Comparison of ENCODE assay signal across 7 cellular contexts in genomic region chr15:20783598-20784184, GRCh38.
DNase-seq lines count a peak whose midpoint lies in the region; TF ChIP-seq lines count a peak whose summit lies in the region.
"Not testable (repeated sequence)": the region's sequence is repeated elsewhere in the genome, so short reads cannot be mapped to it uniquely, and the experiment has no call there.

No MANE protein-coding gene starts in this region.

- H3K4me3 Mint-ChIP-seq in activated CD4-positive, alpha-beta T cell treated with anti-CD3 and anti-CD28 coated beads, Interleukin-2, amount 10 ng/mL, durations not matched to agents 7 days and 5 days; activated T-helper 1 cell treated with anti-CD3 and anti-CD28 coated beads, Interleukin-12 subunit alpha, Interleukin-12 subunit beta, Interleukin-2, Interleukin-4 antibody, amounts not matched to agents 30 ng/mL and 10 ng/mL and 1 ng/mL, durations not matched to agents 14 hours and 24 hours and 36 hours: not testable (repeated sequence)
- H3K4me3 Mint-ChIP-seq in activated naive CD4-positive, alpha-beta T cell treated with anti-CD3 and anti-CD28 coated beads, Interleukin-2, amount 10 ng/mL, durations not matched to agents 7 days and 5 days, result peak overlapping the region; percentile 41
- peak overlapping the region in 2 of 5 donors; percentile 27 to 38 for H3K4me3 Mint-ChIP-seq in immature natural killer cell

- not testable (repeated sequence) for TF ChIP-seq POLR2A in spleen (IDR thresholded peaks at IDR 0.05)

- not testable (repeated sequence) for H3K9me3 Mint-ChIP-seq in activated CD4-positive, alpha-beta T cell treated with anti-CD3 and anti-CD28 coated beads, Interleukin-2, amount 10 ng/mL, durations not matched to agents 7 days and 5 days; activated T-helper 1 cell treated with anti-CD3 and anti-CD28 coated beads, Interleukin-12 subunit alpha, Interleukin-12 subunit beta, Interleukin-2, Interleukin-4 antibody, amounts not matched to agents 30 ng/mL and 10 ng/mL and 1 ng/mL, durations not matched to agents 14 hours and 24 hours and 36 hours; activated naive CD4-positive, alpha-beta T cell treated with anti-CD3 and anti-CD28 coated beads, Interleukin-2, amount 10 ng/mL, durations not matched to agents 7 days and 5 days; immature natural killer cell

- POLR2A ChIA-PET in activated CD4-positive, alpha-beta T cell treated with anti-CD3 and anti-CD28 coated beads, Interleukin-2, amount 10 ng/mL, durations not matched to agents 7 days and 5 days (lab: Charles Lee), result not testable (repeated sequence)

- 7% methylated on average over 9 of the region's 36 CpGs; no CpG with 5 or more reads in 4 of the 5 donors for WGBS in spleen, 5 donors

- intact Hi-C loops in activated T-helper 1 cell treated with anti-CD3 and anti-CD28 coated beads, Interleukin-12 subunit alpha, Interleukin-12 subunit beta, Interleukin-2, Interleukin-4 antibody, amounts not matched to agents 30 ng/mL and 10 ng/mL and 1 ng/mL, durations not matched to agents 14 hours and 24 hours and 36 hours (cut with micrococcal nuclease); spleen (cut with DNase I; ENCODE audit: low total_unique reads): not testable (repeated sequence)

- CTCF ChIA-PET in activated CD4-positive, alpha-beta T cell treated with anti-CD3 and anti-CD28 coated beads, Interleukin-2, amount 10 ng/mL, durations not matched to agents 7 days and 5 days (lab: Charles Lee); activated naive CD4-positive, alpha-beta T cell treated with anti-CD3 and anti-CD28 coated beads, Interleukin-2, amount 10 ng/mL, durations not matched to agents 7 days and 5 days (lab: Charles Lee): not testable (repeated sequence)

- not testable (repeated sequence) for H3K27ac ChIP-seq in spleen

- not testable (repeated sequence) for H3K36me3 ChIP-seq in spleen

- H3K9me3 ChIP-seq in spleen, result not testable (repeated sequence)

- not testable (repeated sequence) for H3K27me3 Mint-ChIP-seq in activated CD4-positive, alpha-beta T cell treated with anti-CD3 and anti-CD28 coated beads, Interleukin-2, amount 10 ng/mL, durations not matched to agents 7 days and 5 days; activated T-helper 1 cell treated with anti-CD3 and anti-CD28 coated beads, Interleukin-12 subunit alpha, Interleukin-12 subunit beta, Interleukin-2, Interleukin-4 antibody, amounts not matched to agents 30 ng/mL and 10 ng/mL and 1 ng/mL, durations not matched to agents 14 hours and 24 hours and 36 hours (ENCODE audit: insufficient read depth); activated naive CD4-positive, alpha-beta T cell treated with anti-CD3 and anti-CD28 coated beads, Interleukin-2, amount 10 ng/mL, durations not matched to agents 7 days and 5 days; immature natural killer cell (ENCODE audit: low read depth in 3 of 3)

- H3K4me1 ChIP-seq in spleen, result not testable (repeated sequence)

- not testable (repeated sequence) for H3K4me1 Mint-ChIP-seq in activated CD4-positive, alpha-beta T cell treated with anti-CD3 and anti-CD28 coated beads, Interleukin-2, amount 10 ng/mL, durations not matched to agents 7 days and 5 days; activated T-helper 1 cell treated with anti-CD3 and anti-CD28 coated beads, Interleukin-12 subunit alpha, Interleukin-12 subunit beta, Interleukin-2, Interleukin-4 antibody, amounts not matched to agents 30 ng/mL and 10 ng/mL and 1 ng/mL, durations not matched to agents 14 hours and 24 hours and 36 hours (ENCODE audit: low read depth); activated naive CD4-positive, alpha-beta T cell treated with anti-CD3 and anti-CD28 coated beads, Interleukin-2, amount 10 ng/mL, durations not matched to agents 7 days and 5 days; immature natural killer cell

- H3K27ac Mint-ChIP-seq in activated CD4-positive, alpha-beta T cell treated with anti-CD3 and anti-CD28 coated beads, Interleukin-2, amount 10 ng/mL, durations not matched to agents 7 days and 5 days; activated T-helper 1 cell treated with anti-CD3 and anti-CD28 coated beads, Interleukin-12 subunit alpha, Interleukin-12 subunit beta, Interleukin-2, Interleukin-4 antibody, amounts not matched to agents 30 ng/mL and 10 ng/mL and 1 ng/mL, durations not matched to agents 14 hours and 24 hours and 36 hours; activated naive CD4-positive, alpha-beta T cell treated with anti-CD3 and anti-CD28 coated beads, Interleukin-2, amount 10 ng/mL, durations not matched to agents 7 days and 5 days; immature natural killer cell: not testable (repeated sequence)

- H3K27me3 ChIP-seq in spleen (replicated peaks in 1 of 7), result not testable (repeated sequence)

- H3K4me3 ChIP-seq in spleen, result not testable (repeated sequence)

- DNase-seq in T follicular helper cell (ENCODE audit: low read depth) (peak; percentile 10), immature natural killer cell (peak in 2 of 3 donors; percentile 11 to 49), spleen (peak; percentile 78)
- DNase-seq in activated CD4-positive, alpha-beta T cell treated with anti-CD3 and anti-CD28 coated beads, Interleukin-2, amount 10 ng/mL, durations not matched to agents 7 days and 5 days, result peak; percentile 58
- peak; percentile 46 for DNase-seq in activated T-cell treated with anti-CD3 and anti-CD28 coated beads, Interleukin-2, amount 50 U/mL, for 1 hour
- peak; percentile 21 for DNase-seq in activated T-helper 1 cell treated with anti-CD3 and anti-CD28 coated beads, Interleukin-12 subunit alpha, Interleukin-12 subunit beta, Interleukin-2, Interleukin-4 antibody, amounts not matched to agents 30 ng/mL and 10 ng/mL and 1 ng/mL, durations not matched to agents 14 hours and 24 hours and 36 hours (ENCODE audit: low spot score)
- DNase-seq in activated naive CD4-positive, alpha-beta T cell treated with anti-CD3 and anti-CD28 coated beads, Interleukin-2, amount 10 ng/mL, durations not matched to agents 7 days and 5 days, result peak; percentile 62

- not testable (repeated sequence) for H3K36me3 Mint-ChIP-seq in activated CD4-positive, alpha-beta T cell treated with anti-CD3 and anti-CD28 coated beads, Interleukin-2, amount 10 ng/mL, durations not matched to agents 7 days and 5 days (ENCODE audit: low read depth); activated T-helper 1 cell treated with anti-CD3 and anti-CD28 coated beads, Interleukin-12 subunit alpha, Interleukin-12 subunit beta, Interleukin-2, Interleukin-4 antibody, amounts not matched to agents 30 ng/mL and 10 ng/mL and 1 ng/mL, durations not matched to agents 14 hours and 24 hours and 36 hours (ENCODE audit: low read depth); activated naive CD4-positive, alpha-beta T cell treated with anti-CD3 and anti-CD28 coated beads, Interleukin-2, amount 10 ng/mL, durations not matched to agents 7 days and 5 days; immature natural killer cell

- not testable (repeated sequence) for TF ChIP-seq CTCF in spleen (IDR thresholded peaks at IDR 0.05 in 8 of 11, conservative IDR thresholded peaks at IDR 0.05 in 3 of 11)

Comparison
In these comparisons a context has a peak if more than half of its experiments do, and no peak if none do; other contexts are left out.
1. DNase-seq: peak in every context shown above with its lines; median percentile 78 in spleen; 62 in activated naive CD4-positive, alpha-beta T cell treated with anti-CD3 and anti-CD28 coated beads, Interleukin-2, amount 10 ng/mL, durations not matched to agents 7 days and 5 days; 58 in activated CD4-positive, alpha-beta T cell treated with anti-CD3 and anti-CD28 coated beads, Interleukin-2, amount 10 ng/mL, durations not matched to agents 7 days and 5 days; 46 in activated T-cell treated with anti-CD3 and anti-CD28 coated beads, Interleukin-2, amount 50 U/mL, for 1 hour; 30 in immature natural killer cell; 21 in activated T-helper 1 cell treated with anti-CD3 and anti-CD28 coated beads, Interleukin-12 subunit alpha, Interleukin-12 subunit beta, Interleukin-2, Interleukin-4 antibody, amounts not matched to agents 30 ng/mL and 10 ng/mL and 1 ng/mL, durations not matched to agents 14 hours and 24 hours and 36 hours; 10 in T follicular helper cell.